ENCODE assay signal across 1 cellular context in the genomic region with DNA sequence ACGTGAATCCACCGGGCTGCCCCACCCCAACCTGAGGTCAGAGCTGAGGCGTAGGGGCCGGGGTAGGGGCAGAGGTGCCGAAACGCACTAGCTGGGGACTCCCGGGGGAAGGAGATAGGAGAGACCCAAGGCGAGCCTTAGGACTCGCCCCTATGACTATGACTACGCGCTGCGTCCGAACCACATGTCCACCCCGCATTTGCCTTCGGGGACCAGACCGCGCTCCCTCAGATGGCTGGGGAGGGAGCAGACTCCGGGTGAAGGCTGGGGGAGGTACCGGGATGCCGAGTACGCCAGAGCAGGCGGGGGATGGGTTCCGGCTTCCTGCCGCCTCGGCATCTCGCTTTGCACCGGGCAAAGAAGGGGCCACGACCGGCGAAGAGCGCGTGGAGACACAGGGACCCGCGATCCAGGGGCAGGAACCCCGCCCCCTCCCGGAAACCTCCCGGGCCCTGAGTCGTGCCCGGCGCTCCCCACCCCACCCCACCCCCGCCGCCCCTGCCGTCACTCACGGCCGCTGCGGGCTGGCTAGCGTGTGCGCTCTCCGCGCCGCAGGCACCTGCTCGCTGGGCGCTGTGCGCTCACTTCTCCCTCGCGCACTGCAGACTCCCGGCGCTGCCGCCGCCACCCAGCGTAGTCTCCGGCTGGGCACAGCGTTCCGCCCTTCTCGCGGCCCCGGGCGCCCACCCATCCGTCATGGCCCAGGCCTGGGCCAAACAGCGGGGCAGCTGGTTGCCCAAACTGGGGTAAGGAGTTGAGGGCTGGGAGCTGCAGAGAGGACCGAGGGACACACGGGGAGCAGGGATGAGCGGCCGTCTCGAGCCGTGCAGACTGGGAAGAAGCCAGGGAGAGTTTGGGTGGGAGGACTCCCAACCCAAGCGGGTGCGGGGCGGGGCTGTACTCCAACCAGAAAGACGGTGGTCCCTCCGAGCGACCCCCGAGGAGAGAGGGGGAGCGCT.
TF ChIP-seq lines count a peak whose summit lies in the region.

No MANE protein-coding gene starts in this region.

TF ChIP-seq in HEK293, 187 proteins besides CTCF, POLR2A, EP300 and RAD21 (continued from another document):
- TF ChIP-seq SALL2 (tag by site-specific recombination; IDR thresholded peaks at IDR 0.05; ENCODE audit: borderline replicate concordance) = no peak
- peak; percentile 98 for TF ChIP-seq ZBTB48 (tag by site-specific recombination; IDR thresholded peaks at IDR 0.05)
- peak; percentile 22; the same call in 1 of the 2 replicates for TF ChIP-seq ZBTB7A (tag by site-specific recombination; IDR thresholded peaks at IDR 0.05; ENCODE audit: low read depth)
- peak; percentile 64; the same call in 1 of the 2 replicates for TF ChIP-seq ZNF202 (tag by site-specific recombination; IDR thresholded peaks at IDR 0.05; ENCODE audit: borderline replicate concordance)
- TF ChIP-seq ZNF658 (tag by site-specific recombination; IDR thresholded peaks at IDR 0.05) = no peak
- no peak for TF ChIP-seq ZNF544 (tag by site-specific recombination; IDR thresholded peaks at IDR 0.05)
- peak; percentile 16; the same call in 1 of the 2 replicates for TF ChIP-seq ZEB2 (tag by site-specific recombination; IDR thresholded peaks at IDR 0.05)
- TF ChIP-seq ZNF248 (tag by site-specific recombination; IDR thresholded peaks at IDR 0.05) = no peak
- TF ChIP-seq ZNF174 (tag by site-specific recombination; IDR thresholded peaks at IDR 0.05) = no peak
- peak; percentile 53 for TF ChIP-seq SP7 (tag by site-specific recombination; IDR thresholded peaks at IDR 0.05)
- TF ChIP-seq, protein P1, sequence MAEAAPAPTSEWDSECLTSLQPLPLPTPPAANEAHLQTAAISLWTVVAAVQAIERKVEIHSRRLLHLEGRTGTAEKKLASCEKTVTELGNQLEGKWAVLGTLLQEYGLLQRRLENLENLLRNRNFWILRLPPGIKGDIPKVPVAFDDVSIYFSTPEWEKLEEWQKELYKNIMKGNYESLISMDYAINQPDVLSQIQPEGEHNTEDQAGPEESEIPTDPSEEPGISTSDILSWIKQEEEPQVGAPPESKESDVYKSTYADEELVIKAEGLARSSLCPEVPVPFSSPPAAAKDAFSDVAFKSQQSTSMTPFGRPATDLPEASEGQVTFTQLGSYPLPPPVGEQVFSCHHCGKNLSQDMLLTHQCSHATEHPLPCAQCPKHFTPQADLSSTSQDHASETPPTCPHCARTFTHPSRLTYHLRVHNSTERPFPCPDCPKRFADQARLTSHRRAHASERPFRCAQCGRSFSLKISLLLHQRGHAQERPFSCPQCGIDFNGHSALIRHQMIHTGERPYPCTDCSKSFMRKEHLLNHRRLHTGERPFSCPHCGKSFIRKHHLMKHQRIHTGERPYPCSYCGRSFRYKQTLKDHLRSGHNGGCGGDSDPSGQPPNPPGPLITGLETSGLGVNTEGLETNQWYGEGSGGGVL (tag by site-specific recombination; IDR thresholded peaks at IDR 0.05) = peak; percentile 96
- no peak for TF ChIP-seq ZNF404 (tag by site-specific recombination; IDR thresholded peaks at IDR 0.05)
- TF ChIP-seq, protein P2, sequence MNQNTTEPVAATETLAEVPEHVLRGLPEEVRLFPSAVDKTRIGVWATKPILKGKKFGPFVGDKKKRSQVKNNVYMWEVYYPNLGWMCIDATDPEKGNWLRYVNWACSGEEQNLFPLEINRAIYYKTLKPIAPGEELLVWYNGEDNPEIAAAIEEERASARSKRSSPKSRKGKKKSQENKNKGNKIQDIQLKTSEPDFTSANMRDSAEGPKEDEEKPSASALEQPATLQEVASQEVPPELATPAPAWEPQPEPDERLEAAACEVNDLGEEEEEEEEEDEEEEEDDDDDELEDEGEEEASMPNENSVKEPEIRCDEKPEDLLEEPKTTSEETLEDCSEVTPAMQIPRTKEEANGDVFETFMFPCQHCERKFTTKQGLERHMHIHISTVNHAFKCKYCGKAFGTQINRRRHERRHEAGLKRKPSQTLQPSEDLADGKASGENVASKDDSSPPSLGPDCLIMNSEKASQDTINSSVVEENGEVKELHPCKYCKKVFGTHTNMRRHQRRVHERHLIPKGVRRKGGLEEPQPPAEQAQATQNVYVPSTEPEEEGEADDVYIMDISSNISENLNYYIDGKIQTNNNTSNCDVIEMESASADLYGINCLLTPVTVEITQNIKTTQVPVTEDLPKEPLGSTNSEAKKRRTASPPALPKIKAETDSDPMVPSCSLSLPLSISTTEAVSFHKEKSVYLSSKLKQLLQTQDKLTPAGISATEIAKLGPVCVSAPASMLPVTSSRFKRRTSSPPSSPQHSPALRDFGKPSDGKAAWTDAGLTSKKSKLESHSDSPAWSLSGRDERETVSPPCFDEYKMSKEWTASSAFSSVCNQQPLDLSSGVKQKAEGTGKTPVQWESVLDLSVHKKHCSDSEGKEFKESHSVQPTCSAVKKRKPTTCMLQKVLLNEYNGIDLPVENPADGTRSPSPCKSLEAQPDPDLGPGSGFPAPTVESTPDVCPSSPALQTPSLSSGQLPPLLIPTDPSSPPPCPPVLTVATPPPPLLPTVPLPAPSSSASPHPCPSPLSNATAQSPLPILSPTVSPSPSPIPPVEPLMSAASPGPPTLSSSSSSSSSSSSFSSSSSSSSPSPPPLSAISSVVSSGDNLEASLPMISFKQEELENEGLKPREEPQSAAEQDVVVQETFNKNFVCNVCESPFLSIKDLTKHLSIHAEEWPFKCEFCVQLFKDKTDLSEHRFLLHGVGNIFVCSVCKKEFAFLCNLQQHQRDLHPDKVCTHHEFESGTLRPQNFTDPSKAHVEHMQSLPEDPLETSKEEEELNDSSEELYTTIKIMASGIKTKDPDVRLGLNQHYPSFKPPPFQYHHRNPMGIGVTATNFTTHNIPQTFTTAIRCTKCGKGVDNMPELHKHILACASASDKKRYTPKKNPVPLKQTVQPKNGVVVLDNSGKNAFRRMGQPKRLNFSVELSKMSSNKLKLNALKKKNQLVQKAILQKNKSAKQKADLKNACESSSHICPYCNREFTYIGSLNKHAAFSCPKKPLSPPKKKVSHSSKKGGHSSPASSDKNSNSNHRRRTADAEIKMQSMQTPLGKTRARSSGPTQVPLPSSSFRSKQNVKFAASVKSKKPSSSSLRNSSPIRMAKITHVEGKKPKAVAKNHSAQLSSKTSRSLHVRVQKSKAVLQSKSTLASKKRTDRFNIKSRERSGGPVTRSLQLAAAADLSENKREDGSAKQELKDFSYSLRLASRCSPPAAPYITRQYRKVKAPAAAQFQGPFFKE (tag by site-specific recombination; IDR thresholded peaks at IDR 0.05; ENCODE audit: borderline replicate concordance) = no peak
- TF ChIP-seq ZNF660 (tag by site-specific recombination; IDR thresholded peaks at IDR 0.05) = peak; percentile 24; the same call in 1 of the 2 replicates
- no peak for TF ChIP-seq ZNF175 (tag by site-specific recombination; IDR thresholded peaks at IDR 0.05)
- no peak for TF ChIP-seq REPIN1 (tag by site-specific recombination; IDR thresholded peaks at IDR 0.05; ENCODE audit: low read depth)
- 0 out of 2 replicates have a peak, but pooled peaks have one; percentile 21 for TF ChIP-seq ZFP37 (tag by site-specific recombination; IDR thresholded peaks at IDR 0.05)
- TF ChIP-seq ZBTB8A (tag by site-specific recombination; IDR thresholded peaks at IDR 0.05) = peak; percentile 95
- TF ChIP-seq SP2 (tag by site-specific recombination; IDR thresholded peaks at IDR 0.05) = peak; percentile 58
- TF ChIP-seq ZNF610 (tag by site-specific recombination; IDR thresholded peaks at IDR 0.05; ENCODE audit: borderline replicate concordance) = no peak; the same call in 1 of the 2 replicates
- no peak for TF ChIP-seq OSR2 (tag by site-specific recombination; IDR thresholded peaks at IDR 0.05)
- no peak for TF ChIP-seq ZNF626 (tag by site-specific recombination; IDR thresholded peaks at IDR 0.05)
- no peak for TF ChIP-seq SETDB1 (IDR thresholded peaks at IDR 0.05; ENCODE audit: insufficient read length, low read length)
- TF ChIP-seq, protein P3, sequence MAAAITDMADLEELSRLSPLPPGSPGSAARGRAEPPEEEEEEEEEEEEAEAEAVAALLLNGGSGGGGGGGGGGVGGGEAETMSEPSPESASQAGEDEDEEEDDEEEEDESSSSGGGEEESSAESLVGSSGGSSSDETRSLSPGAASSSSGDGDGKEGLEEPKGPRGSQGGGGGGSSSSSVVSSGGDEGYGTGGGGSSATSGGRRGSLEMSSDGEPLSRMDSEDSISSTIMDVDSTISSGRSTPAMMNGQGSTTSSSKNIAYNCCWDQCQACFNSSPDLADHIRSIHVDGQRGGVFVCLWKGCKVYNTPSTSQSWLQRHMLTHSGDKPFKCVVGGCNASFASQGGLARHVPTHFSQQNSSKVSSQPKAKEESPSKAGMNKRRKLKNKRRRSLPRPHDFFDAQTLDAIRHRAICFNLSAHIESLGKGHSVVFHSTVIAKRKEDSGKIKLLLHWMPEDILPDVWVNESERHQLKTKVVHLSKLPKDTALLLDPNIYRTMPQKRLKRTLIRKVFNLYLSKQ (tag by site-specific recombination; IDR thresholded peaks at IDR 0.05; ENCODE audit: borderline replicate concordance) = no peak
- TF ChIP-seq ZNF514 (tag by site-specific recombination; IDR thresholded peaks at IDR 0.05) = no peak
